ENCODE assay signal across 19 cellular contexts in genomic region chr11:45607995-45608394, GRCh38. TPM values are rescaled to one million over a fixed set of nuclear protein-coding genes. Genes with fewer than 3 reads are reported as not detected.
DNase-seq lines count a peak whose midpoint lies in the region; ATAC-seq and TF ChIP-seq lines count a peak whose summit lies in the region.
"Had no signal": no experiment of that assay in that cellular context is flagged by ENCODE, and none has a peak within 500 bp of the region (broad histone marks: within the 10 kb centered on the region; RNA-seq: fewer than 3 reads in every experiment).

No MANE protein-coding gene starts in this region.

- no peak overlapping the region for H3K4me3 Mint-ChIP-seq in mesothelial cell of epicardium
- H3K4me3 Mint-ChIP-seq: activated naive CD8-positive, alpha-beta T cell treated with anti-CD3 and anti-CD28 coated beads, Interleukin-2, amount 10 ng/mL, durations not matched to agents 7 days and 5 days; activated T-cell treated with anti-CD3 and anti-CD28 coated beads, Interleukin-2, amount 50 U/mL, for 24 hours; effector memory CD8-positive, alpha-beta T cell; nephron progenitor cell had no signal

- no peak overlapping the region for H3K4me3 ChIP-seq in liver (ENCODE audit: low read depth in 1 of 3, low read length in 3 of 3)
- no peak overlapping the region for H3K4me3 ChIP-seq in right lobe of liver
- H3K4me3 ChIP-seq in upper lobe of right lung = no peak overlapping the region
- H3K4me3 ChIP-seq: A549, cardiac muscle cell had no signal

- H3K36me3 ChIP-seq in liver (ENCODE audit: control insufficient read depth in 4 of 4, insufficient read depth in 3 of 4, low read depth in 1 of 4, low read length in 3 of 4) (no peaks in the 10 kb centered on the region), right lobe of liver (no peaks in the 10 kb centered on the region), upper lobe of right lung (no peaks in the 10 kb centered on the region)
- H3K36me3 ChIP-seq: cardiac muscle cell had no signal

- TF ChIP-seq CTCF in liver (IDR thresholded peaks at IDR 0.05; ENCODE audit: low read depth, low read length, missing input control) = no peak
- no peak for TF ChIP-seq CTCF in right lobe of liver (IDR thresholded peaks at IDR 0.05)
- TF ChIP-seq CTCF in upper lobe of right lung (IDR thresholded peaks at IDR 0.05) = no peak
- no peak for TF ChIP-seq CTCF in mesothelial cell of epicardium (IDR thresholded peaks at IDR 0.05; ENCODE audit: unreplicated experiment)

- H3K27me3 Mint-ChIP-seq in mesothelial cell of epicardium (ENCODE audit: low read depth) = peaks cover 56% of the 10 kb centered on the region

- H3K27ac Mint-ChIP-seq in mesothelial cell of epicardium = no peak overlapping the region
- H3K27ac Mint-ChIP-seq: activated naive CD8-positive, alpha-beta T cell treated with anti-CD3 and anti-CD28 coated beads, Interleukin-2, amount 10 ng/mL, durations not matched to agents 7 days and 5 days; activated T-cell treated with anti-CD3 and anti-CD28 coated beads, Interleukin-2, amount 50 U/mL, for 24 hours; effector memory CD8-positive, alpha-beta T cell; nephron progenitor cell had no signal

- H3K9me3 ChIP-seq in liver (ENCODE audit: control insufficient read depth in 4 of 4, low read length in 3 of 4) (no peaks in the 10 kb centered on the region), right lobe of liver (no peaks in the 10 kb centered on the region), upper lobe of right lung (no peaks in the 10 kb centered on the region)
- H3K9me3 ChIP-seq: A549 had no signal

- H3K9me3 Mint-ChIP-seq in mesothelial cell of epicardium = no peaks in the 10 kb centered on the region
- H3K9me3 Mint-ChIP-seq: activated naive CD8-positive, alpha-beta T cell treated with anti-CD3 and anti-CD28 coated beads, Interleukin-2, amount 10 ng/mL, durations not matched to agents 7 days and 5 days; activated T-cell treated with anti-CD3 and anti-CD28 coated beads, Interleukin-2, amount 50 U/mL, for 24 hours; nephron progenitor cell had no signal

- intact Hi-C loops in right lobe of liver (cut with DNase I) = no loop called here
- intact Hi-C loops in left ventricle myocardium superior (cut with micrococcal nuclease) = no loop called here
- intact Hi-C loops in upper lobe of right lung (cut with DNase I) = no loop called here

- WGBS in liver = 67% methylated on average over 5 of the region's 5 CpGs
- WGBS in right lobe of liver (ENCODE audit: insufficient coverage, low coverage, low lambda C conversion rate, missing lambda C conversion rate) = 31% methylated on average over 2 of the region's 5 CpGs

- no peaks in the 10 kb centered on the region for H3K4me1 Mint-ChIP-seq in mesothelial cell of epicardium
- H3K4me1 Mint-ChIP-seq: activated naive CD8-positive, alpha-beta T cell treated with anti-CD3 and anti-CD28 coated beads, Interleukin-2, amount 10 ng/mL, durations not matched to agents 7 days and 5 days had no signal

- no peak for TF ChIP-seq POLR2A in right lobe of liver (IDR thresholded peaks at IDR 0.05)

- DNase-seq in right lobe of liver (no peak), amniotic epithelial cell (ENCODE audit: low read depth) (peak; percentile 20), left ventricle myocardium superior (peak; percentile 47), upper lobe of right lung (no peak), retina (no peak), dermis blood vessel endothelial cell (no peak), mesothelial cell of epicardium (ENCODE audit: low spot score in 2 of 2, unreplicated experiment in 2 of 2) (no peak)
- DNase-seq: activated CD4-positive, alpha-beta T cell treated with anti-CD3 and anti-CD28 coated beads, Interleukin-2, amount 50 U/mL, for 1 hour; activated naive CD8-positive, alpha-beta T cell treated with anti-CD3 and anti-CD28 coated beads, Interleukin-2, amount 10 ng/mL, durations not matched to agents 7 days and 5 days; activated T-cell treated with anti-CD3 and anti-CD28 coated beads, Interleukin-2, amount 50 U/mL, for 24 hours; effector memory CD8-positive, alpha-beta T cell; Kasumi-1; nephron progenitor cell; PC-3; stimulated activated CD4-positive, alpha-beta T cell treated with anti-CD3 and anti-CD28 coated beads, Interleukin-1b, Interleukin-23, amount 100 ng/mL, for 48 hours had no signal

- H3K4me1 ChIP-seq in liver (ENCODE audit: control insufficient read depth in 4 of 4, insufficient read depth in 4 of 4, low read length in 3 of 4) = no peaks in the 10 kb centered on the region
- no peaks in the 10 kb centered on the region for H3K4me1 ChIP-seq in right lobe of liver
- H3K4me1 ChIP-seq in upper lobe of right lung = peaks cover 4% of the 10 kb centered on the region
- H3K4me1 ChIP-seq: A549 had no signal

- H3K36me3 Mint-ChIP-seq in mesothelial cell of epicardium = no peaks in the 10 kb centered on the region
- H3K36me3 Mint-ChIP-seq: activated naive CD8-positive, alpha-beta T cell treated with anti-CD3 and anti-CD28 coated beads, Interleukin-2, amount 10 ng/mL, durations not matched to agents 7 days and 5 days had no signal

- H3K27ac ChIP-seq in liver (ENCODE audit: low read depth in 1 of 2, low read length in 2 of 2) (no peak overlapping the region), right lobe of liver (no peak overlapping the region), upper lobe of right lung (no peak overlapping the region)
- H3K27ac ChIP-seq: A549, cardiac muscle cell had no signal

- TF ChIP-seq RAD21 in liver (IDR thresholded peaks at IDR 0.05) = no peak

- ATAC-seq in right lobe of liver (no peak), left ventricle myocardium superior (peak; percentile 79), upper lobe of right lung (peak; percentile 42)
- ATAC-seq: A549; effector memory CD8-positive, alpha-beta T cell; PC-3 had no signal

- H3K27me3 ChIP-seq in liver (ENCODE audit: control insufficient read depth in 4 of 4, insufficient read depth in 4 of 4, low read length in 3 of 4) (peaks cover 0 to 3% (median 0%) of the 10 kb centered on the region in 4 donors), right lobe of liver (no peaks in the 10 kb centered on the region), upper lobe of right lung (peaks cover 5% of the 10 kb centered on the region)
- H3K27me3 ChIP-seq: cardiac muscle cell had no signal

- H3K9ac ChIP-seq in liver (ENCODE audit: low read depth in 1 of 2, low read length in 2 of 2) = no peak overlapping the region

TF ChIP-seq in liver, 16 proteins besides CTCF, POLR2A, EP300 and RAD21:
- TF ChIP-seq ATF3 (IDR thresholded peaks at IDR 0.05) = no peak
- no peak for TF ChIP-seq JUND (IDR thresholded peaks at IDR 0.05)
- no peak for TF ChIP-seq GABPA (IDR thresholded peaks at IDR 0.05 in 1 of 2, conservative IDR thresholded peaks at IDR 0.05 in 1 of 2)
- TF ChIP-seq NR2F2 (IDR thresholded peaks at IDR 0.05) = peak; percentile 84
- no peak for TF ChIP-seq SP1 (IDR thresholded peaks at IDR 0.05)

RNA-seq across cellular contexts. Expression of gene CHST1, which starts 57.4 kb away (rescaled TPM):
- under 1 TPM; 0.23 to 0.59 TPM for total RNA-seq in liver
- polyA plus RNA-seq in liver = under 1 TPM; 0.32 to 0.81 TPM
- total RNA-seq in right lobe of liver = 1 to 10 TPM in 3 of 6 experiments, under 1 TPM in 3; 0.49 to 1.6 (median 0.92) TPM
- 2.5 TPM for total RNA-seq in left ventricle myocardium superior
- 4.9 TPM for total RNA-seq in upper lobe of right lung
- 15.7 and 23.1 TPM in 2 replicates for total RNA-seq in dermis blood vessel endothelial cell
- total RNA-seq in mesothelial cell of epicardium = 1.0 to 1.6 TPM (median 1.4 TPM) in 3 replicates
- total RNA-seq: activated naive CD8-positive, alpha-beta T cell treated with anti-CD3 and anti-CD28 coated beads, Interleukin-2, amount 10 ng/mL, durations not matched to agents 7 days and 5 days; NCI-H460; PC-3 had no signal

Comparison
In these comparisons a context has a peak if more than half of its experiments do, and no peak if none do; other contexts are left out.
1. ATAC-seq: peak in left ventricle myocardium superior (single experiment) and upper lobe of right lung (single experiment); none in right lobe of liver (0 of 4).
2. DNase-seq: peak in amniotic epithelial cell (single experiment) and left ventricle myocardium superior (single experiment); none in right lobe of liver (0 of 3), upper lobe of right lung (single experiment), retina (single experiment), dermis blood vessel endothelial cell (single experiment) and mesothelial cell of epicardium (0 of 2).